ENCODE assay signal across 23 cellular contexts in genomic region chr10:1166101-1166827, GRCh38.
"Had no signal": no experiment of that assay in that cellular context is flagged by ENCODE, and none has a peak within 500 bp of the region (broad histone marks: within the 10 kb centered on the region; RNA-seq: fewer than 3 reads in every experiment).

No MANE protein-coding gene starts in this region.

- H3K36me3 ChIP-seq: adrenal gland, colonic mucosa, esophagus squamous epithelium, gastrocnemius medialis, transverse colon, vagina, WERI-Rb-1 had no signal

- H3K4me3 ChIP-seq: adrenal gland, colonic mucosa, esophagus squamous epithelium, gastrocnemius medialis, mucosa of descending colon, transverse colon, vagina had no signal

- H3K9me3 Mint-ChIP-seq: central memory CD8-positive, alpha-beta T cell; nephron progenitor cell had no signal

- H3K27ac ChIP-seq: adrenal gland, colonic mucosa, esophagus squamous epithelium, gastrocnemius medialis, transverse colon, vagina, WERI-Rb-1 had no signal

- H3K9me3 ChIP-seq: adrenal gland, colonic mucosa, esophagus squamous epithelium, gastrocnemius medialis, mucosa of descending colon, transverse colon, vagina had no signal

- H3K27me3 Mint-ChIP-seq: stimulated activated naive CD8-positive, alpha-beta T cell treated with anti-CD3 and anti-CD28 coated beads, Interleukin-15, amount 100 ng/mL, for 72 hours had no signal

- H3K4me1 Mint-ChIP-seq: central memory CD8-positive, alpha-beta T cell; stimulated activated naive CD8-positive, alpha-beta T cell treated with anti-CD3 and anti-CD28 coated beads, Interleukin-15, amount 100 ng/mL, for 72 hours had no signal

- H3K27me3 ChIP-seq: adrenal gland, colonic mucosa, transverse colon, vagina had no signal

- H3K27ac Mint-ChIP-seq: activated CD8-positive, alpha-beta T cell treated with anti-CD3 and anti-CD28 coated beads, Interleukin-2, amount 10 ng/mL, durations not matched to agents 7 days and 5 days; activated naive CD8-positive, alpha-beta T cell; nephron progenitor cell; stimulated activated naive CD8-positive, alpha-beta T cell treated with anti-CD3 and anti-CD28 coated beads, Interleukin-15, amount 100 ng/mL, for 72 hours had no signal

- ATAC-seq: activated CD8-positive, alpha-beta T cell treated with anti-CD3 and anti-CD28 coated beads, Interleukin-2, amount 10 ng/mL, durations not matched to agents 7 days and 5 days; gastrocnemius medialis; mucosa of descending colon; stimulated activated naive CD8-positive, alpha-beta T cell treated with anti-CD3 and anti-CD28 coated beads, Interleukin-15, amount 100 ng/mL, for 72 hours had no signal

- H3K36me3 Mint-ChIP-seq: activated naive CD8-positive, alpha-beta T cell had no signal

- H3K4me1 ChIP-seq: adrenal gland, colonic mucosa, esophagus squamous epithelium, gastrocnemius medialis, transverse colon, vagina had no signal

- H3K4me3 Mint-ChIP-seq: activated CD8-positive, alpha-beta T cell treated with anti-CD3 and anti-CD28 coated beads, Interleukin-2, amount 10 ng/mL, durations not matched to agents 7 days and 5 days; activated naive CD8-positive, alpha-beta T cell; central memory CD8-positive, alpha-beta T cell; nephron progenitor cell; stimulated activated naive CD8-positive, alpha-beta T cell treated with anti-CD3 and anti-CD28 coated beads, Interleukin-15, amount 100 ng/mL, for 72 hours had no signal

- DNase-seq: activated CD4-positive, alpha-beta T cell treated with anti-CD3 and anti-CD28 coated beads for 1 hour; activated CD4-positive, alpha-beta T cell treated with anti-CD3 and anti-CD28 coated beads, Interleukin-2, amount 50 U/mL, for 1 hour; activated CD8-positive, alpha-beta T cell treated with anti-CD3 and anti-CD28 coated beads, Interleukin-2, amount 10 ng/mL, durations not matched to agents 7 days and 5 days; activated naive CD4-positive, alpha-beta T cell; activated T-cell treated with anti-CD3 and anti-CD28 coated beads, Interleukin-2, amount 50 U/mL, for 1 hour; adrenal gland; colonic mucosa; esophagus squamous epithelium; gastrocnemius medialis; hippocampal formation; mesenchymal stem cell; mucosa of descending colon; nephron progenitor cell; nucleus accumbens; retina; stimulated activated CD4-positive, alpha-beta T cell treated with anti-CD3 and anti-CD28 coated beads, Interleukin-12 subunit alpha, Interleukin-12 subunit beta, amount 100 ng/mL, for 4 hours; stimulated activated naive CD8-positive, alpha-beta T cell treated with anti-CD3 and anti-CD28 coated beads, Interleukin-15, amount 100 ng/mL, for 72 hours; SW 1271; transverse colon; WERI-Rb-1 had no signal
